In the genomic region with DNA sequence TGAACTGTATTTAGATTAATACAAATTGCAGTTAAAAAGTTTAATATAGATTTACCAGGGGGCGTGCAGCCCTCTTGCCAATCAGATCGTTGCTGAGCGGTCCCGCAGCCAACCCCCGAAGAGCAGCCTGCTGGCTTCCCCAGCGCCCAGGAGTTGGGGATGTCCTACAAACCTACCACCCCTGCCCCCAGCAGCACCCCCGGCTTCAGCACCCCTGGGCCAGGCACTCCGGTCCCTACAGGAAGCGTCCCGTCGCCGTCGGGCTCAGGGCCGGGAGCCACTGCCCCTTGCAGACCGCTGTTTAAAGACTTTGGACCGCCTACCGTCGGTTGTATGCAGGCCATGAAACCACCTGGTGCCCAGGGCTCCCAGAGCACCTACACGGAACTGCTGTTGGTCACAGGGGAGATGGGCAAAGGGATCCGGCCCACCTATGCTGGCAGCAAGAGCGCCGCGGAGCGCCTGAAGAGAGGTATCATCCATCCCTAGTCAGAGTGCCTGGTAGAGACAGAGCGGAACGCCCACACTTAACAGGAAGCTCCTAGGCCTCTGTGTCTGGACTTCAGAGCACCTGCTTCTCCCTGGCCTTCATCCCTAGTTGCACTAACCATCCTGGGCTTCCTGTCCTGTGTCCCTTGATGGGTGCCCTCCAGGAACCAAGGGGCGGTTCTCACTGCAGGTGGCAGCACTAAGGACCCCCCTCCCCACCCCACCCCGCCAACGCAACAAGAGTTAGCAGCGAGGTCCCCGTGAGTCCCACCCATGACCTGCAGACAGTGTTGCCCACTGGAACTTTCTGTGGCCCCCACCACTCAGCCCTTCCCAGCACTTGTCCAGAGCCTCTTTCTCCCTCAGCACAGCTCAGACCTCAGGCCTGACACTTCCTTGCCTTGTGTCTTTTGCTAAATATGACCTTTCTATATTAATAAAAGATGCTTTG, we compare ENCODE assay signal across 7 cellular contexts.
DNase-seq lines count a peak whose midpoint lies in the region; ATAC-seq, FAIRE-seq and TF ChIP-seq lines count a peak whose summit lies in the region.
"Not testable (repeated sequence)": the region's sequence is repeated elsewhere in the genome, so short reads cannot be mapped to it uniquely, and the experiment has no call there.

No MANE protein-coding gene starts in this region.

- not testable (repeated sequence) for H3K79me2 ChIP-seq in K562 (ENCODE audit: control insufficient read depth, insufficient read depth, low read length)

- not testable (repeated sequence) for H4K20me1 ChIP-seq in K562 (replicated peaks; ENCODE audit: control insufficient read depth, insufficient read depth, low read length)

- not testable (repeated sequence) for TF ChIP-seq EP300 in K562 (IDR thresholded peaks at IDR 0.05; ENCODE audit: low read length)

- H3K4me2 ChIP-seq in K562 (ENCODE audit: insufficient read depth, low read length), result not testable (repeated sequence)

- FAIRE-seq in K562 (lab: Jason Lieb, UNC), result not testable (repeated sequence)

- in situ Hi-C loops in K562 (cut with MboI), result not testable (repeated sequence)

- 13% methylated on average over 9 of the region's 31 CpGs for WGBS in K562 (ENCODE audit: insufficient coverage, low coverage, missing lambda C conversion rate)

- CTCF ChIA-PET in K562 (lab: Yijun Ruan, JAX; ENCODE audit: low intra/inter-chr PET ratio), result not testable (repeated sequence)

- H3K36me3 Mint-ChIP-seq in stimulated activated memory B cell treated with anti-CD40 and anti-IgM and Interleukin-4, amounts not matched to agents 10 μg/mL and 1 μg/mL and 100 μg/mL, for 72 hours, result not testable (repeated sequence)

- not testable (repeated sequence) for H3K27ac ChIP-seq in K562 (ENCODE audit: extremely low read depth, low read depth, low read length)

- not testable (repeated sequence) for H3K9ac ChIP-seq in K562 (ENCODE audit: insufficient read depth in 1 of 2, low read depth in 2 of 2, low read length in 2 of 2)

- POLR2A ChIA-PET in K562 (lab: Yijun Ruan, JAX), result not testable (repeated sequence)

- H3K9me3 ChIP-seq in K562 (replicated peaks; ENCODE audit: control insufficient read depth, insufficient read depth, low read depth, low read length); mucosa of descending colon: not testable (repeated sequence)

- not testable (repeated sequence) for H3K4me3 ChIP-seq in K562, mucosa of descending colon

- H3K27me3 Mint-ChIP-seq in stimulated activated memory B cell treated with anti-CD40 and anti-IgM and Interleukin-4, amounts not matched to agents 10 μg/mL and 1 μg/mL and 100 μg/mL, for 72 hours, result not testable (repeated sequence)

- not testable (repeated sequence) for H3K9me3 Mint-ChIP-seq in stimulated activated memory B cell treated with anti-CD40 and anti-IgM and Interleukin-4, amounts not matched to agents 10 μg/mL and 1 μg/mL and 100 μg/mL, for 72 hours

- not testable (repeated sequence) for H3K36me3 ChIP-seq in K562 (ENCODE audit: control insufficient read depth, insufficient read depth, low read length); mucosa of descending colon (ENCODE audit: low read depth)

- not testable (repeated sequence) for H3K4me1 ChIP-seq in K562 (replicated peaks in 1 of 2; ENCODE audit: control insufficient read depth in 2 of 2, insufficient read depth in 2 of 2, low read length in 2 of 2); mucosa of descending colon (ENCODE audit: low read depth)

- intact Hi-C loops in K562 (cut with micrococcal nuclease); Right ventricle myocardium inferior (cut with DNase I); mucosa of descending colon (cut with DNase I, micrococcal nuclease): not testable (repeated sequence)

- not testable (repeated sequence) for H3K4me3 Mint-ChIP-seq in stimulated activated memory B cell treated with anti-CD40 and anti-IgM and Interleukin-4, amounts not matched to agents 10 μg/mL and 1 μg/mL and 100 μg/mL, for 72 hours

- TF ChIP-seq POLR2A in K562 (conservative IDR thresholded peaks at IDR 0.05), result not testable (repeated sequence)

- not testable (repeated sequence) for H3K27ac Mint-ChIP-seq in stimulated activated memory B cell treated with anti-CD40 and anti-IgM and Interleukin-4, amounts not matched to agents 10 μg/mL and 1 μg/mL and 100 μg/mL, for 72 hours

- not testable (repeated sequence) for H3K27me3 ChIP-seq in K562 (ENCODE audit: control insufficient read depth in 2 of 2, insufficient read depth in 2 of 2, low read length in 2 of 2)

- not testable (repeated sequence) for H2AFZ ChIP-seq in K562 (ENCODE audit: low read depth, low read length)

- not testable (repeated sequence) for TF ChIP-seq CTCF in K562 (IDR thresholded peaks at IDR 0.05 in 2 of 3, conservative IDR thresholded peaks at IDR 0.05 in 1 of 3; ENCODE audit: insufficient read depth in 2 of 3, low read depth in 1 of 3, low read length in 3 of 3); mucosa of descending colon (IDR thresholded peaks at IDR 0.05)

- ATAC-seq in GM19463 (IDR thresholded peaks at IDR 0.05; ENCODE audit: unreplicated experiment) (peak; percentile 61), SK-N-SH treated with all-trans-retinoic acid at 6 μM for 48 hours (peak; percentile 42; the same call in 2 of the 3 replicates), K562 (peak; percentile 84), Right ventricle myocardium inferior (peak; percentile 39), left lobe of liver (peak; percentile 17), mucosa of descending colon (peak; percentile 53)
- peak; percentile 62 for ATAC-seq in stimulated activated memory B cell treated with anti-CD40 and anti-IgM and Interleukin-4, amounts not matched to agents 10 μg/mL and 1 μg/mL and 100 μg/mL, for 72 hours

- BruUV-seq in K562 (replicated peaks; lab: Mats Ljungman, UMichigan), result not testable (repeated sequence)

- H3K9me1 ChIP-seq in K562 (ENCODE audit: control insufficient read depth, insufficient read depth, low read length), result not testable (repeated sequence)

- not testable (repeated sequence) for H3K4me1 Mint-ChIP-seq in stimulated activated memory B cell treated with anti-CD40 and anti-IgM and Interleukin-4, amounts not matched to agents 10 μg/mL and 1 μg/mL and 100 μg/mL, for 72 hours

- DNase-seq in K562 (ENCODE audit: extremely low read depth in 1 of 4, low spot score in 3 of 4); Right ventricle myocardium inferior (ENCODE audit: missing footprints); left lobe of liver (ENCODE audit: low spot score); mucosa of descending colon: not testable (repeated sequence)

- not testable (repeated sequence) for TF ChIP-seq RAD21 in K562 (CRISPR knock-in tag; conservative IDR thresholded peaks at IDR 0.05 in 1 of 2, IDR thresholded peaks at IDR 0.05 in 1 of 2)

Comparison
In these comparisons a context has a peak if more than half of its experiments do, and no peak if none do; other contexts are left out.
1. ATAC-seq: peak in every context shown above with its lines; median percentile 84 in K562; 62 in stimulated activated memory B cell treated with anti-CD40 and anti-IgM and Interleukin-4, amounts not matched to agents 10 μg/mL and 1 μg/mL and 100 μg/mL, for 72 hours; 61 in GM19463; 53 in mucosa of descending colon; 42 in SK-N-SH treated with all-trans-retinoic acid at 6 μM for 48 hours; 39 in Right ventricle myocardium inferior; 17 in left lobe of liver.